Comparison of ENCODE assay signal across 8 cellular contexts in genomic region chr1:153568367-153569099, GRCh38. TPM values are rescaled to one million over a fixed set of nuclear protein-coding genes. Genes with fewer than 3 reads are reported as not detected.
DNase-seq lines count a peak whose midpoint lies in the region; ATAC-seq and TF ChIP-seq lines count a peak whose summit lies in the region.

No MANE protein-coding gene starts in this region.

- peak; percentile 50 for ATAC-seq in naive thymus-derived CD4-positive, alpha-beta T cell
- peak; percentile 27 for ATAC-seq in stimulated activated effector memory CD8-positive, alpha-beta T cell treated with anti-CD3 and anti-CD28 coated beads, Interleukin-12 subunit alpha, Interleukin-12 subunit beta, amount 100 ng/mL, for 72 hours
- no peak for ATAC-seq in GM18502 (IDR thresholded peaks at IDR 0.05; ENCODE audit: poor library complexity, unreplicated experiment)

- TF ChIP-seq POLR2A in Peyer's patch (IDR thresholded peaks at IDR 0.05), result no peak

- peak overlapping the region; percentile 69 to 95 (median 86) for H3K27ac ChIP-seq in Peyer's patch
- H3K27ac ChIP-seq in naive thymus-derived CD4-positive, alpha-beta T cell (ENCODE audit: low read depth, low read length), result no peak overlapping the region

- no peaks in the 10 kb centered on the region for H3K9me3 Mint-ChIP-seq in activated T-helper 1 cell treated with anti-CD3 and anti-CD28 coated beads, Interleukin-12 subunit alpha, Interleukin-12 subunit beta, Interleukin-2, Interleukin-4 antibody, amounts not matched to agents 30 ng/mL and 10 ng/mL and 1 ng/mL, durations not matched to agents 14 hours and 24 hours and 36 hours
- H3K9me3 Mint-ChIP-seq in naive thymus-derived CD4-positive, alpha-beta T cell, result no peaks in the 10 kb centered on the region
- no peaks in the 10 kb centered on the region for H3K9me3 Mint-ChIP-seq in stimulated activated effector memory CD8-positive, alpha-beta T cell treated with anti-CD3 and anti-CD28 coated beads, Interleukin-12 subunit alpha, Interleukin-12 subunit beta, amount 100 ng/mL, for 72 hours

- TF ChIP-seq CTCF in Peyer's patch (IDR thresholded peaks at IDR 0.05), result peak; percentile 97 to 99 (median 98)

- H3K4me1 Mint-ChIP-seq in activated T-helper 1 cell treated with anti-CD3 and anti-CD28 coated beads, Interleukin-12 subunit alpha, Interleukin-12 subunit beta, Interleukin-2, Interleukin-4 antibody, amounts not matched to agents 30 ng/mL and 10 ng/mL and 1 ng/mL, durations not matched to agents 14 hours and 24 hours and 36 hours (ENCODE audit: low read depth), result peaks cover 54% of the 10 kb centered on the region
- H3K4me1 Mint-ChIP-seq in naive thymus-derived CD4-positive, alpha-beta T cell, result peaks cover 25 to 41% (median 32%) of the 10 kb centered on the region in 7 donors
- peaks cover 69% of the 10 kb centered on the region for H3K4me1 Mint-ChIP-seq in stimulated activated effector memory CD8-positive, alpha-beta T cell treated with anti-CD3 and anti-CD28 coated beads, Interleukin-12 subunit alpha, Interleukin-12 subunit beta, amount 100 ng/mL, for 72 hours

- H3K36me3 Mint-ChIP-seq in activated T-helper 1 cell treated with anti-CD3 and anti-CD28 coated beads, Interleukin-12 subunit alpha, Interleukin-12 subunit beta, Interleukin-2, Interleukin-4 antibody, amounts not matched to agents 30 ng/mL and 10 ng/mL and 1 ng/mL, durations not matched to agents 14 hours and 24 hours and 36 hours (ENCODE audit: low read depth), result no peaks in the 10 kb centered on the region
- no peaks in the 10 kb centered on the region for H3K36me3 Mint-ChIP-seq in naive thymus-derived CD4-positive, alpha-beta T cell
- peaks cover 6% of the 10 kb centered on the region for H3K36me3 Mint-ChIP-seq in stimulated activated effector memory CD8-positive, alpha-beta T cell treated with anti-CD3 and anti-CD28 coated beads, Interleukin-12 subunit alpha, Interleukin-12 subunit beta, amount 100 ng/mL, for 72 hours

- H3K27me3 Mint-ChIP-seq in activated T-helper 1 cell treated with anti-CD3 and anti-CD28 coated beads, Interleukin-12 subunit alpha, Interleukin-12 subunit beta, Interleukin-2, Interleukin-4 antibody, amounts not matched to agents 30 ng/mL and 10 ng/mL and 1 ng/mL, durations not matched to agents 14 hours and 24 hours and 36 hours (ENCODE audit: insufficient read depth), result peaks cover 1% of the 10 kb centered on the region
- peaks cover 0 to 8% (median 0%) of the 10 kb centered on the region in 5 donors for H3K27me3 Mint-ChIP-seq in naive thymus-derived CD4-positive, alpha-beta T cell

- POLR2A ChIA-PET in naive thymus-derived CD4-positive, alpha-beta T cell (lab: Charles Lee), result interaction anchor here (0.6 to 3.7 kb wide), 6 partner anchors 23 to 58 kb away, joined by 3 to 58 read pairs (median 4); partner anchors contain the start of genes S100A4 and S100A6

- peak overlapping the region; percentile 66 for H3K4me3 Mint-ChIP-seq in activated T-helper 1 cell treated with anti-CD3 and anti-CD28 coated beads, Interleukin-12 subunit alpha, Interleukin-12 subunit beta, Interleukin-2, Interleukin-4 antibody, amounts not matched to agents 30 ng/mL and 10 ng/mL and 1 ng/mL, durations not matched to agents 14 hours and 24 hours and 36 hours
- peak overlapping the region; percentile 54 to 84 (median 72) for H3K4me3 Mint-ChIP-seq in naive thymus-derived CD4-positive, alpha-beta T cell
- H3K4me3 Mint-ChIP-seq in stimulated activated effector memory CD8-positive, alpha-beta T cell treated with anti-CD3 and anti-CD28 coated beads, Interleukin-12 subunit alpha, Interleukin-12 subunit beta, amount 100 ng/mL, for 72 hours, result peak overlapping the region; percentile 79

- H3K9me3 ChIP-seq in Peyer's patch, result no peaks in the 10 kb centered on the region
- H3K9me3 ChIP-seq in naive thymus-derived CD4-positive, alpha-beta T cell (ENCODE audit: control insufficient read depth in 2 of 3, low read length in 3 of 3), result no peaks in the 10 kb centered on the region

- peak overlapping the region; percentile 78 for H3K27ac Mint-ChIP-seq in activated T-helper 1 cell treated with anti-CD3 and anti-CD28 coated beads, Interleukin-12 subunit alpha, Interleukin-12 subunit beta, Interleukin-2, Interleukin-4 antibody, amounts not matched to agents 30 ng/mL and 10 ng/mL and 1 ng/mL, durations not matched to agents 14 hours and 24 hours and 36 hours
- peak overlapping the region in 8 of 9 donors; percentile 6 to 90 (median 66) for H3K27ac Mint-ChIP-seq in naive thymus-derived CD4-positive, alpha-beta T cell
- H3K27ac Mint-ChIP-seq in stimulated activated effector memory CD8-positive, alpha-beta T cell treated with anti-CD3 and anti-CD28 coated beads, Interleukin-12 subunit alpha, Interleukin-12 subunit beta, amount 100 ng/mL, for 72 hours, result peak overlapping the region; percentile 99

- intact Hi-C loops in activated T-helper 1 cell treated with anti-CD3 and anti-CD28 coated beads, Interleukin-12 subunit alpha, Interleukin-12 subunit beta, Interleukin-2, Interleukin-4 antibody, amounts not matched to agents 30 ng/mL and 10 ng/mL and 1 ng/mL, durations not matched to agents 14 hours and 24 hours and 36 hours (cut with micrococcal nuclease), result loop anchor here (1.0 to 5.0 kb wide), 4 partner anchors 35 to 179 kb away; partner anchors contain the start of gene CHTOP
- intact Hi-C loops in naive thymus-derived CD4-positive, alpha-beta T cell (cut with micrococcal nuclease), result loop anchor here (1.0 to 5.0 kb wide), 7 partner anchors 23 to 179 kb away; partner anchors contain the start of genes S100A4 (in 2 of the 2), S100A14 (in 1 of the 2) and SNAPIN (in 1 of the 2)

- CTCF ChIA-PET in naive thymus-derived CD4-positive, alpha-beta T cell (lab: Charles Lee), result interaction anchor here (0.6 to 7.0 kb wide), 15 partner anchors 9 to 59 kb away, joined by 3 to 139 read pairs (median 4); partner anchors contain the start of genes S100A4, S100A5 and S100A6

- no peaks in the 10 kb centered on the region for H3K27me3 ChIP-seq in Peyer's patch
- H3K27me3 ChIP-seq in naive thymus-derived CD4-positive, alpha-beta T cell (ENCODE audit: control insufficient read depth in 2 of 2, insufficient read depth in 2 of 2, low read length in 2 of 2), result no peaks in the 10 kb centered on the region

- H3K4me1 ChIP-seq in Peyer's patch, result peaks cover 12 to 47% (median 19%) of the 10 kb centered on the region in 4 donors
- H3K4me1 ChIP-seq in naive thymus-derived CD4-positive, alpha-beta T cell (ENCODE audit: control insufficient read depth in 2 of 2, insufficient read depth in 2 of 2, low read length in 2 of 2), result peaks cover 12 to 13% of the 10 kb centered on the region in 2 donors

- no peaks in the 10 kb centered on the region for H3K36me3 ChIP-seq in Peyer's patch
- H3K36me3 ChIP-seq in naive thymus-derived CD4-positive, alpha-beta T cell (ENCODE audit: control insufficient read depth in 2 of 3, insufficient read depth in 3 of 3, low read length in 3 of 3), result no peaks in the 10 kb centered on the region

- peak overlapping the region in 2 of 4 donors; percentile 24 to 28 for H3K4me3 ChIP-seq in Peyer's patch
- H3K4me3 ChIP-seq in naive thymus-derived CD4-positive, alpha-beta T cell (ENCODE audit: low read length), result peak overlapping the region; percentile 26

- DNase-seq in D341Med (ENCODE audit: low spot score), result peak; percentile 94
- DNase-seq in Kasumi-1 (lab: John Stamatoyannopoulos, UW), result peak; percentile 79 to 83
- peak; percentile 78 to 94 (median 94) for DNase-seq in Peyer's patch
- peak; percentile 72 for DNase-seq in activated T-helper 1 cell treated with anti-CD3 and anti-CD28 coated beads, Interleukin-12 subunit alpha, Interleukin-12 subunit beta, Interleukin-2, Interleukin-4 antibody, amounts not matched to agents 30 ng/mL and 10 ng/mL and 1 ng/mL, durations not matched to agents 14 hours and 24 hours and 36 hours (ENCODE audit: low spot score)
- peak; percentile 71 for DNase-seq in fibroblast of gingiva (ENCODE audit: low read depth)
- peak; percentile 61 to 82 (median 70) for DNase-seq in naive thymus-derived CD4-positive, alpha-beta T cell
- DNase-seq in stimulated activated effector memory CD8-positive, alpha-beta T cell treated with anti-CD3 and anti-CD28 coated beads, Interleukin-12 subunit alpha, Interleukin-12 subunit beta, amount 100 ng/mL, for 72 hours (ENCODE audit: low spot score in 2 of 2), result peak; percentile 86 to 92

RNA-seq across cellular contexts. Expression of gene S100A2, which starts 2.9 kb away (rescaled TPM):
- not detected for total RNA-seq in Peyer's patch
- 0.21 and 1.1 TPM in 2 replicates for total RNA-seq in activated T-helper 1 cell treated with anti-CD3 and anti-CD28 coated beads, Interleukin-12 subunit alpha, Interleukin-12 subunit beta, Interleukin-2, Interleukin-4 antibody, amounts not matched to agents 30 ng/mL and 10 ng/mL and 1 ng/mL, durations not matched to agents 14 hours and 24 hours and 36 hours
- 1 to 10 TPM in 1 of 5 experiments, not detected in 4; 1.1 TPM for total RNA-seq in naive thymus-derived CD4-positive, alpha-beta T cell
- polyA plus RNA-seq in naive thymus-derived CD4-positive, alpha-beta T cell, result not detected

RNA-seq across cellular contexts. Expression of gene S100A3, which starts 19.5 kb away (rescaled TPM):
- total RNA-seq in Peyer's patch, result not detected
- total RNA-seq in activated T-helper 1 cell treated with anti-CD3 and anti-CD28 coated beads, Interleukin-12 subunit alpha, Interleukin-12 subunit beta, Interleukin-2, Interleukin-4 antibody, amounts not matched to agents 30 ng/mL and 10 ng/mL and 1 ng/mL, durations not matched to agents 14 hours and 24 hours and 36 hours, result not detected in 2 replicates
- not detected for total RNA-seq in naive thymus-derived CD4-positive, alpha-beta T cell
- polyA plus RNA-seq in naive thymus-derived CD4-positive, alpha-beta T cell, result not detected

RNA-seq across cellular contexts. Expression of gene S100A4, which starts 22.9 kb away (rescaled TPM):
- 100 to 1,000 TPM in 1 of 4 donors, 10 to 100 TPM in 3; 38.2 to 435 (median 53.6) TPM for total RNA-seq in Peyer's patch
- total RNA-seq in activated T-helper 1 cell treated with anti-CD3 and anti-CD28 coated beads, Interleukin-12 subunit alpha, Interleukin-12 subunit beta, Interleukin-2, Interleukin-4 antibody, amounts not matched to agents 30 ng/mL and 10 ng/mL and 1 ng/mL, durations not matched to agents 14 hours and 24 hours and 36 hours, result 165 and 167 TPM in 2 replicates
- total RNA-seq in naive thymus-derived CD4-positive, alpha-beta T cell, result 100 to 1,000 TPM in 3 of 5 experiments, 10 to 100 TPM in 2; 54.0 to 766 (median 204) TPM
- polyA plus RNA-seq in naive thymus-derived CD4-positive, alpha-beta T cell, result 100 to 1,000 TPM; 259 to 359 TPM

RNA-seq across cellular contexts. Expression of gene S100A5, which starts 27.8 kb away (rescaled TPM):
- total RNA-seq in Peyer's patch, result not detected
- 1.3 and 1.6 TPM in 2 replicates for total RNA-seq in activated T-helper 1 cell treated with anti-CD3 and anti-CD28 coated beads, Interleukin-12 subunit alpha, Interleukin-12 subunit beta, Interleukin-2, Interleukin-4 antibody, amounts not matched to agents 30 ng/mL and 10 ng/mL and 1 ng/mL, durations not matched to agents 14 hours and 24 hours and 36 hours
- 1 to 10 TPM in 2 of 5 experiments, under 1 TPM in 1, not detected in 2; 0.78 to 2.0 (median 1.2) TPM for total RNA-seq in naive thymus-derived CD4-positive, alpha-beta T cell
- 1 to 10 TPM in 1 of 2 donors, under 1 TPM in 1; 0.91 to 1.5 TPM for polyA plus RNA-seq in naive thymus-derived CD4-positive, alpha-beta T cell

RNA-seq across cellular contexts. Expression of gene S100A6, which starts 32.7 kb away (rescaled TPM):
- total RNA-seq in Peyer's patch, result 100 to 1,000 TPM; 321 to 366 (median 334) TPM
- total RNA-seq in activated T-helper 1 cell treated with anti-CD3 and anti-CD28 coated beads, Interleukin-12 subunit alpha, Interleukin-12 subunit beta, Interleukin-2, Interleukin-4 antibody, amounts not matched to agents 30 ng/mL and 10 ng/mL and 1 ng/mL, durations not matched to agents 14 hours and 24 hours and 36 hours, result 154 and 159 TPM in 2 replicates
- total RNA-seq in naive thymus-derived CD4-positive, alpha-beta T cell, result 100 to 1,000 TPM; 178 to 433 (median 201) TPM
- polyA plus RNA-seq in naive thymus-derived CD4-positive, alpha-beta T cell, result 100 to 1,000 TPM; 424 to 568 TPM
